8 cellular contexts compared by ENCODE assay signal in genomic region chr22:23248583-23248982, GRCh38.
A peak's percentile ranks its signal among the peaks of the same experiment; 100 is the strongest.
DNase-seq lines count a peak whose midpoint lies in the region; ATAC-seq, FAIRE-seq and TF ChIP-seq lines count a peak whose summit lies in the region.
"Had no signal": no experiment of that assay in that cellular context is flagged by ENCODE, and none has a peak within 500 bp of the region (broad histone marks: within the 10 kb centered on the region; RNA-seq: fewer than 3 reads in every experiment).

No MANE protein-coding gene starts in this region.

- no peaks in the 10 kb centered on the region for H3K4me1 ChIP-seq in prostate gland (replicated peaks)
- H3K4me1 ChIP-seq: gastrocnemius medialis had no signal

- H3K9me3 ChIP-seq in prostate gland, result no peaks in the 10 kb centered on the region
- H3K9me3 ChIP-seq: gastrocnemius medialis had no signal

- ATAC-seq in GM21825 (IDR thresholded peaks at IDR 0.05; ENCODE audit: unreplicated experiment), result no peak
- no peak for ATAC-seq in HG03565 (IDR thresholded peaks at IDR 0.05; ENCODE audit: unreplicated experiment)
- ATAC-seq: gastrocnemius medialis had no signal

- no peak for TF ChIP-seq CTCF in prostate gland (IDR thresholded peaks at IDR 0.05)

- H3K4me3 ChIP-seq in H7 (ENCODE audit: insufficient read depth, low read depth, low read length), result no peak overlapping the region
- no peak overlapping the region for H3K4me3 ChIP-seq in prostate gland
- H3K4me3 ChIP-seq: gastrocnemius medialis had no signal

- no peak overlapping the region for H3K27ac ChIP-seq in prostate gland
- H3K27ac ChIP-seq: gastrocnemius medialis had no signal

- H3K36me3 ChIP-seq in H7 (replicated peaks; ENCODE audit: control insufficient read depth, insufficient read depth, low read length), result no peaks in the 10 kb centered on the region; the same call in 1 of the 2 replicates
- no peaks in the 10 kb centered on the region for H3K36me3 ChIP-seq in prostate gland
- H3K36me3 ChIP-seq: gastrocnemius medialis had no signal

- FAIRE-seq in endometrium (lab: Jason Lieb, UNC), result peak; percentile 41

- H3K27me3 ChIP-seq in H7 (ENCODE audit: control insufficient read depth, insufficient read depth, low read length), result no peaks in the 10 kb centered on the region
- H3K27me3 ChIP-seq in prostate gland (replicated peaks; ENCODE audit: insufficient read depth), result no peaks in the 10 kb centered on the region

- 74% methylated on average over 2 of the region's 2 CpGs for WGBS in prostate gland

- intact Hi-C loops in prostate gland (cut with DNase I), result no loop called here

- TF ChIP-seq POLR2A in prostate gland (IDR thresholded peaks at IDR 0.05), result no peak

- peak; percentile 77 for DNase-seq in H7
- peak; percentile 77 for DNase-seq in NCI-H69 (lab: John Stamatoyannopoulos, UW)
- DNase-seq in prostate gland (ENCODE audit: low spot score), result peak; percentile 36
- no peak for DNase-seq in 8988T
- DNase-seq: gastrocnemius medialis had no signal
